Comparison of ENCODE assay signal across 23 cellular contexts in the genomic region with DNA sequence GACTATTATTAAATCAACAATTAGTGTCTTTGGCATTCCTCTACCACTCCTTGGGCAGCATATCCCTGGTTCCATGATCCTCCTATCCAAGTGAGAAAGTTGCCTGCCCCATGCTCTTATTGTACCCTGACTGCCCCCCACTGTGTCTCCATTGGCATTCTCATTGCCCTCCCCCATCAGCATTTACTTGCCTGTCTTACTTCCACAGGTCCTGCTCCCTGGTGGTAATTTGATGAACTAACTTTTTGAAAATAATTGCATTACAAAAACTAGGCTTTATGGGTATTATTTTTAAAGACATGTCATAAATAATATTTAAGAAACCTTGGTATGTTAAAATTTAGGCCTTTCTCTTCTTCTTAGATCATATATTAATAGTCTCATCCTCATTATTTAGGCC.
DNase-seq lines count a peak whose midpoint lies in the region; ATAC-seq and TF ChIP-seq lines count a peak whose summit lies in the region.
"Had no signal": no experiment of that assay in that cellular context is flagged by ENCODE, and none has a peak within 500 bp of the region (broad histone marks: within the 10 kb centered on the region; RNA-seq: fewer than 3 reads in every experiment).

No MANE protein-coding gene starts in this region.

- H3F3A ChIP-seq in PC-3 (ENCODE audit: low read length, unreplicated experiment) = no peaks in the 10 kb centered on the region

- H3K4me3 ChIP-seq in cardiac muscle cell (no peak overlapping the region), PC-3 (ENCODE audit: low read length) (no peak overlapping the region), fibroblast of pulmonary artery (replicated peaks; ENCODE audit: low read depth, low read length) (no peak overlapping the region), upper lobe of right lung (no peak overlapping the region)
- H3K4me3 ChIP-seq: left ventricle myocardium inferior, SK-N-MC had no signal

- DNase-seq in cardiac muscle cell (ENCODE audit: low read depth in 1 of 2, low spot score in 1 of 2) = no peak
- DNase-seq in cardiac septum (ENCODE audit: low spot score) = no peak
- peak; percentile 23 for DNase-seq in PC-3
- no peak for DNase-seq in fibroblast of pulmonary artery (ENCODE audit: low read depth)
- DNase-seq in NCI-H2107 (lab: John Stamatoyannopoulos, UW) = no peak
- DNase-seq in upper lobe of right lung = no peak
- DNase-seq in activated CD4-positive, alpha-beta T cell treated with anti-CD3 and anti-CD28 coated beads, Interleukin-2, amount 50 U/mL, for 4 hours = no peak
- no peak for DNase-seq in NCI-H1092 treated with DMSO at 0.1 percent for 48 hours (lab: John Stamatoyannopoulos, UW)
- DNase-seq: activated CD4-positive, alpha-beta T cell treated with anti-CD3 and anti-CD28 coated beads for 4 hours; activated naive CD4-positive, alpha-beta T cell treated with Interleukin-2 at 50 U/mL for 16 hours; activated T-cell treated with anti-CD3 and anti-CD28 coated beads, Interleukin-2, amount 50 U/mL, for 24 hours; head of caudate nucleus; left ventricle myocardium inferior; NCI-H1436 treated with DMSO at 0.1 percent for 48 hours; NK-92 treated with Interleukin-12 subunit alpha and Interleukin-12 subunit beta, amount 100 ng/mL, for 24 hours; right cardiac atrium; RPMI8226; stimulated activated CD4-positive, alpha-beta T cell treated with anti-CD3 and anti-CD28 coated beads, Interleukin-4, amount 100 ng/mL, for 1 hour; T-helper 2 cell had no signal

- H3K4me2 ChIP-seq in PC-3 (ENCODE audit: low read length) = no peak overlapping the region

- no peak overlapping the region for H2AFZ ChIP-seq in PC-3 (ENCODE audit: low read length)
- H2AFZ ChIP-seq: parathyroid adenoma had no signal

- H3K9ac ChIP-seq in PC-3 (ENCODE audit: low read length) = no peak overlapping the region
- H3K9ac ChIP-seq: parathyroid adenoma had no signal

- no peaks in the 10 kb centered on the region for H4K20me1 ChIP-seq in PC-3 (ENCODE audit: low read length)

- BruUV-seq in PC-3 (replicated peaks; lab: Mats Ljungman, UMichigan) = no TSS peak

- no peaks in the 10 kb centered on the region for H3K79me2 ChIP-seq in PC-3 (ENCODE audit: low read length)
- H3K79me2 ChIP-seq: parathyroid adenoma had no signal

- H3K27me3 ChIP-seq in cardiac muscle cell (peaks cover 26% of the 10 kb centered on the region), PC-3 (ENCODE audit: low read length) (no peaks in the 10 kb centered on the region), upper lobe of right lung (no peaks in the 10 kb centered on the region)

- no peaks in the 10 kb centered on the region for H3K9me3 ChIP-seq in cardiac muscle cell (ENCODE audit: low read depth)
- H3K9me3 ChIP-seq in PC-3 (ENCODE audit: low read length) = no peaks in the 10 kb centered on the region
- H3K9me3 ChIP-seq in upper lobe of right lung = no peaks in the 10 kb centered on the region
- H3K9me3 ChIP-seq: left ventricle myocardium inferior had no signal

- H3K9me2 ChIP-seq in PC-3 (replicated peaks; ENCODE audit: low read length) = no peaks in the 10 kb centered on the region

- H3K4me1 ChIP-seq in cardiac muscle cell (ENCODE audit: low read depth) = no peaks in the 10 kb centered on the region
- peaks cover 3% of the 10 kb centered on the region; the same call in 1 of the 2 replicates for H3K4me1 ChIP-seq in PC-3 (ENCODE audit: insufficient read depth, low read length)
- H3K4me1 ChIP-seq in upper lobe of right lung = no peaks in the 10 kb centered on the region
- H3K4me1 ChIP-seq: left ventricle myocardium inferior, parathyroid adenoma had no signal

- TF ChIP-seq CTCF in cardiac muscle cell (IDR thresholded peaks at IDR 0.05; ENCODE audit: low read depth, low read length) (peak; percentile 7), PC-3 (conservative IDR thresholded peaks at IDR 0.05; ENCODE audit: low read depth, low read length) (peak; percentile 37), fibroblast of pulmonary artery (IDR thresholded peaks at IDR 0.05; ENCODE audit: low read length, missing control alignments) (peak; percentile 14), upper lobe of right lung (IDR thresholded peaks at IDR 0.05) (no peak)

- CTCF ChIA-PET in PC-3 (lab: Charles Lee) = no interaction called here

- ATAC-seq in PC-3 (no peak), upper lobe of right lung (no peak)
- ATAC-seq: natural killer cell treated with Interleukin-12 subunit alpha and Interleukin-12 subunit beta and Interleukin-15 and Interleukin-18, amount 100 ng/mL, for 72 hours; right cardiac atrium; stimulated activated memory B cell treated with anti-CD40 and anti-IgM and Interleukin-4, amounts not matched to agents 10 μg/mL and 1 μg/mL and 100 μg/mL, for 72 hours had no signal

- intact Hi-C loops in cardiac septum (cut with DNase I) (loop anchor here (10.0 kb wide), 1 partner anchor 459 kb away; no protein-coding TSS in a partner anchor), PC-3 (cut with micrococcal nuclease) (no loop called here), upper lobe of right lung (cut with DNase I) (no loop called here)

- H3K36me3 ChIP-seq in cardiac muscle cell (no peaks in the 10 kb centered on the region), PC-3 (ENCODE audit: low read depth, low read length) (no peaks in the 10 kb centered on the region), upper lobe of right lung (no peaks in the 10 kb centered on the region)
- H3K36me3 ChIP-seq: left ventricle myocardium inferior had no signal

- no peak overlapping the region for H3K27ac ChIP-seq in cardiac muscle cell
- H3K27ac ChIP-seq in PC-3 (ENCODE audit: low read length) = no peak overlapping the region
- H3K27ac ChIP-seq in upper lobe of right lung = no peak overlapping the region
- H3K27ac ChIP-seq: left ventricle myocardium inferior, parathyroid adenoma, SK-N-MC had no signal

- POLR2A ChIA-PET in PC-3 (lab: Charles Lee; ENCODE audit: unreplicated experiment) = no interaction called here
